Comparison of ENCODE assay signal across 8 cellular contexts in genomic region chrX:147912093-147912801, GRCh38. TPM values are rescaled to one million over a fixed set of nuclear protein-coding genes. Genes with fewer than 3 reads are reported as not detected.
DNase-seq lines count a peak whose midpoint lies in the region; ATAC-seq and TF ChIP-seq lines count a peak whose summit lies in the region.

No MANE protein-coding gene starts in this region.

- ATAC-seq in GM21423 (IDR thresholded peaks at IDR 0.05; ENCODE audit: unreplicated experiment), result peak; percentile 32

- peaks cover 13% of the 10 kb centered on the region for H3K9me3 ChIP-seq in iPS-18a (ENCODE audit: control insufficient read depth, low read depth, low read length)

- no TSS peak for BruUV-seq in MCF 10A (replicated peaks; lab: Mats Ljungman, UMichigan)

- H3K36me3 Mint-ChIP-seq in MCF 10A (ENCODE audit: insufficient read depth, unreplicated experiment), result no peaks in the 10 kb centered on the region

- H3K9ac ChIP-seq in iPS-18a (ENCODE audit: low read length), result peak overlapping the region; percentile 80

- DNase-seq in ELF-1 (ENCODE audit: low read depth, low spot score) (peak; percentile 81), HT1080 (ENCODE audit: low read depth) (peak; percentile 39), SW 1271 (lab: John Stamatoyannopoulos, UW) (peak; percentile 1 to 30), MCF 10A (ENCODE audit: unreplicated experiment) (peak; percentile 44), skeletal muscle cell (ENCODE audit: low read depth) (peak; percentile 9), GOT3 (lab: John Stamatoyannopoulos, UW) (no peak)

- POLR2A ChIA-PET in MCF 10A (lab: Yijun Ruan, JAX), result interaction anchor here (0.8 to 1.8 kb wide), 6 partner anchors 9 to 115 kb away, joined by 3 to 6 read pairs (median 3); no protein-coding TSS in a partner anchor

- peak overlapping the region; percentile 74 for H3K27ac Mint-ChIP-seq in MCF 10A (ENCODE audit: low read depth, unreplicated experiment)

- H3K4me1 Mint-ChIP-seq in MCF 10A (ENCODE audit: insufficient read depth, unreplicated experiment), result no peaks in the 10 kb centered on the region

- peaks cover 7% of the 10 kb centered on the region for H3K9me3 Mint-ChIP-seq in MCF 10A (ENCODE audit: unreplicated experiment)

- H3K27me3 Mint-ChIP-seq in MCF 10A (ENCODE audit: insufficient read depth, unreplicated experiment), result no peaks in the 10 kb centered on the region

- peak overlapping the region; percentile 83 for H3K4me3 Mint-ChIP-seq in MCF 10A (ENCODE audit: unreplicated experiment)

- intact Hi-C loops in MCF 10A (cut with micrococcal nuclease), result no loop called here

- no peaks in the 10 kb centered on the region for H3K36me3 ChIP-seq in iPS-18a (ENCODE audit: control insufficient read depth, low read depth, low read length)

- H3K27me3 ChIP-seq in iPS-18a (ENCODE audit: control insufficient read depth, insufficient read depth, low read length), result peaks cover 11% of the 10 kb centered on the region

- no peak for TF ChIP-seq CTCF in MCF 10A (IDR thresholded peaks at IDR 0.05; ENCODE audit: unreplicated experiment)

- no peak overlapping the region for H3K27ac ChIP-seq in iPS-18a (ENCODE audit: low read length)

- H3K4me1 ChIP-seq in iPS-18a (ENCODE audit: control insufficient read depth, low read depth, low read length), result no peaks in the 10 kb centered on the region

- CTCF ChIA-PET in MCF 10A (lab: Yijun Ruan, JAX), result no interaction called here

- H3K4me3 ChIP-seq in iPS-18a (ENCODE audit: low read length) (peak overlapping the region; percentile 85), skeletal muscle cell (ENCODE audit: low read depth, low read length) (peak overlapping the region; percentile 72)

RNA-seq across cellular contexts. Expression of gene FMR1, which starts 0.5 kb away (rescaled TPM):
- 18.8 and 21.4 TPM in 2 replicates for total RNA-seq in HT1080 (2014; rRNA removed; shearing (Covaris generic))
- polyA plus RNA-seq in HT1080 (2015; cell fraction: cytosol; rRNA removed), result 22.4 and 26.4 TPM in 2 replicates
- 42.7 and 53.0 TPM in 2 replicates for polyA plus RNA-seq in HT1080 (2015; cell fraction: nucleus; rRNA removed)
- 34.2 and 35.3 TPM in 2 replicates for total RNA-seq in MCF 10A (2022)
